Comparison of ENCODE assay signal across 16 cellular contexts in the genomic region with DNA sequence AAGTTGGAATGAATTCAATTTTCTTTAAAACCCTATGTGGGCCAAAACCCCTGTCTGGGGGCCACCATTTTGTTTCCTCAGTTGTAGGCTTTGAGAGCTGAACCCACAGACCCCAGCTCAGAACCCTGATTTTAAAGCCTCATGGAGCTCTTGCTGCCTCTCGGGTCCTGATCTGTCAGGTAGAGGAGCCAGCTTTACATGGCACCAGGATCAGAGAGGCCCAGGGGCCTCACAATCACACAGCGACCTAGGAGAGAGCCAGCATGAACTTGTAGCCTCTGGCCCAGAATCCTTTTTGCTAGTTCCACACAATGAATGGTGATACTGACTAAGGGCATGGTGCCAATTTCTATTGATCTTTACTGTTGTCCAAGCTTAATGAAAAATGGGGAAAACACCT.
A peak's percentile ranks its signal among the peaks of the same experiment; 100 is the strongest.
DNase-seq lines count a peak whose midpoint lies in the region; ATAC-seq and TF ChIP-seq lines count a peak whose summit lies in the region.
"Had no signal": no experiment of that assay in that cellular context is flagged by ENCODE, and none has a peak within 500 bp of the region (broad histone marks: within the 10 kb centered on the region; RNA-seq: fewer than 3 reads in every experiment).

No MANE protein-coding gene starts in this region.

- H3K4me3 ChIP-seq in endodermal cell (ENCODE audit: low read length) (no peak overlapping the region), lung (no peak overlapping the region)
- H3K4me3 ChIP-seq: BLaER1 treated with 17β-estradiol and CSF1 and Interleukin-3, amounts not matched to agents 10 nM and 100 nM had no signal

- no peak overlapping the region for H3K27ac Mint-ChIP-seq in endodermal cell
- H3K27ac Mint-ChIP-seq: CD4-positive, alpha-beta T cell; CD8-positive, alpha-beta T cell had no signal

- WGBS in endodermal cell (ENCODE audit: insufficient coverage in 1 of 2, insufficient read length in 1 of 2), 2 experiments = 90% methylated on average over 1 to 2 of the region's 2 CpGs
- WGBS in lung, 2 donors = 80 to 93% methylated on average over 2 of the region's 2 CpGs

- no peak overlapping the region for H3K27ac ChIP-seq in endodermal cell (ENCODE audit: low read depth, low read length)
- no peak overlapping the region for H3K27ac ChIP-seq in lung (ENCODE audit: low read depth in 1 of 2, low read length in 1 of 2)
- H3K27ac ChIP-seq: BLaER1 treated with 17β-estradiol and CSF1 and Interleukin-3, amounts not matched to agents 10 nM and 100 nM; C4-2B had no signal

- DNase-seq in endodermal cell = peak; percentile 22
- DNase-seq in lung (ENCODE audit: low spot score) = peak; percentile 4
- peak; percentile 22 for DNase-seq in ureter (ENCODE audit: low spot score)
- no peak for DNase-seq in cerebellar nuclear complex (lab: John Stamatoyannopoulos, UW)
- DNase-seq: 8988T; ACHN; Caco-2; Calu3; CD4-positive, alpha-beta T cell; CD8-positive, alpha-beta T cell; DMS79 treated with DMSO at 0.1 percent for 48 hours; GF-D8 had no signal

- H3K27me3 ChIP-seq in endodermal cell (ENCODE audit: control insufficient read depth, insufficient read depth, low read length, poor library complexity, severe bottlenecking) = peaks cover 6% of the 10 kb centered on the region
- no peaks in the 10 kb centered on the region for H3K27me3 ChIP-seq in lung (ENCODE audit: control insufficient read depth, insufficient read depth)
- H3K27me3 ChIP-seq: BLaER1 treated with 17β-estradiol and CSF1 and Interleukin-3, amounts not matched to agents 10 nM and 100 nM had no signal

- no peak overlapping the region for H3K4me3 Mint-ChIP-seq in endodermal cell
- H3K4me3 Mint-ChIP-seq: CD4-positive, alpha-beta T cell; CD8-positive, alpha-beta T cell had no signal

- no peak for TF ChIP-seq CTCF in endodermal cell (conservative IDR thresholded peaks at IDR 0.05)
- no peak for TF ChIP-seq CTCF in lung (IDR thresholded peaks at IDR 0.05; ENCODE audit: control extremely low read depth, extremely low read depth)

- no peaks in the 10 kb centered on the region for H3K36me3 Mint-ChIP-seq in endodermal cell (ENCODE audit: low read depth)
- H3K36me3 Mint-ChIP-seq: CD8-positive, alpha-beta T cell had no signal

- no peaks in the 10 kb centered on the region for H3K36me3 ChIP-seq in endodermal cell (ENCODE audit: control insufficient read depth, insufficient read depth, low read length)
- no peaks in the 10 kb centered on the region for H3K36me3 ChIP-seq in lung (ENCODE audit: control insufficient read depth in 2 of 2, insufficient read depth in 2 of 2, low read length in 2 of 2)
- H3K36me3 ChIP-seq: BLaER1 treated with 17β-estradiol and CSF1 and Interleukin-3, amounts not matched to agents 10 nM and 100 nM had no signal

- H3K4me1 ChIP-seq in endodermal cell (ENCODE audit: control insufficient read depth, insufficient read depth, low read length) = no peaks in the 10 kb centered on the region
- no peaks in the 10 kb centered on the region for H3K4me1 ChIP-seq in lung (ENCODE audit: control insufficient read depth in 2 of 2, insufficient read depth in 2 of 2, low read length in 2 of 2)
- H3K4me1 ChIP-seq: BLaER1 treated with 17β-estradiol and CSF1 and Interleukin-3, amounts not matched to agents 10 nM and 100 nM; Caco-2 had no signal

- no peak for ATAC-seq in lung (ENCODE audit: insufficient read depth, low FRiP score)
- no peak for ATAC-seq in GM21360 (IDR thresholded peaks at IDR 0.05; ENCODE audit: unreplicated experiment)
- no peak for ATAC-seq in GM19023 (IDR thresholded peaks at IDR 0.05; ENCODE audit: unreplicated experiment)
- ATAC-seq: CD8-positive, alpha-beta T cell had no signal

- H3K4me1 Mint-ChIP-seq in endodermal cell = no peaks in the 10 kb centered on the region

- H3K9ac ChIP-seq in endodermal cell (ENCODE audit: extremely low read depth, low read length, poor library complexity, severe bottlenecking) = no peak overlapping the region
- H3K9ac ChIP-seq: BLaER1 treated with 17β-estradiol and CSF1 and Interleukin-3, amounts not matched to agents 10 nM and 100 nM had no signal

- no peaks in the 10 kb centered on the region for H3K9me3 Mint-ChIP-seq in endodermal cell
- H3K9me3 Mint-ChIP-seq: CD4-positive, alpha-beta T cell; CD8-positive, alpha-beta T cell had no signal

- H3K27me3 Mint-ChIP-seq in endodermal cell (ENCODE audit: insufficient read depth) = peaks cover 15% of the 10 kb centered on the region

- H3K9me3 ChIP-seq in endodermal cell (ENCODE audit: control insufficient read depth, low read length) = no peaks in the 10 kb centered on the region
- H3K9me3 ChIP-seq in lung (ENCODE audit: control insufficient read depth in 2 of 2, insufficient read depth in 1 of 2, low read length in 1 of 2) = no peaks in the 10 kb centered on the region
- H3K9me3 ChIP-seq: Caco-2 had no signal

Comparison
In these comparisons a context has a peak if more than half of its experiments do, and no peak if none do; other contexts are left out.
1. DNase-seq: peak in endodermal cell (single experiment), lung (single experiment) and ureter (single experiment); none in cerebellar nuclear complex (0 of 2).